In genomic region chr16:57801856-57802634, GRCh38 we compare ENCODE assay signal across 8 cellular contexts. TPM values are rescaled to one million over a fixed set of nuclear protein-coding genes. Genes with fewer than 3 reads are reported as not detected.
DNase-seq lines count a peak whose midpoint lies in the region; ATAC-seq and TF ChIP-seq lines count a peak whose summit lies in the region.

KIFC3 (minus strand) TSS chr16:57802491; CDS start chr16:57798243, 4,248 bp downstream.

- peaks cover 44 to 80% (median 58%) of the 10 kb centered on the region in 3 donors for H3K27me3 Mint-ChIP-seq in CD14-positive monocyte (ENCODE audit: low read depth in 3 of 3)
- H3K27me3 Mint-ChIP-seq in osteocyte (ENCODE audit: unreplicated experiment): no peaks in the 10 kb centered on the region

- ATAC-seq in HG02885 (IDR thresholded peaks at IDR 0.05; ENCODE audit: poor library complexity, unreplicated experiment) (peak; percentile 63), Right ventricle myocardium superior (ENCODE audit: poor library complexity) (peak; percentile 36)

- H3K9me3 Mint-ChIP-seq in CD14-positive monocyte: peaks cover 0 to 9% (median 5%) of the 10 kb centered on the region in 7 donors
- no peaks in the 10 kb centered on the region for H3K9me3 Mint-ChIP-seq in osteocyte (ENCODE audit: unreplicated experiment)

- DNase-seq in CD14-positive monocyte (ENCODE audit: low spot score) (peak; percentile 83), T follicular helper cell (ENCODE audit: low read depth) (peak; percentile 26), Right ventricle myocardium superior (peak; percentile 92), osteocyte (ENCODE audit: extremely low spot score, unreplicated experiment) (peak; percentile 92), superior temporal gyrus (ENCODE audit: extremely low spot score) (peak; percentile 77), GM19240 (ENCODE audit: insufficient read length, low spot score) (no peak)
- DNase-seq in activated naive CD8-positive, alpha-beta T cell treated with anti-CD3 and anti-CD28 coated beads, Interleukin-2, amount 50 U/mL, for 16 hours (ENCODE audit: low read depth, low spot score): peak; percentile 17

- intact Hi-C loops in CD14-positive monocyte (cut with micrococcal nuclease): loop anchor here (5.0 to 10.0 kb wide), 3 partner anchors 90 to 205 kb away; partner anchors contain the start of genes USB1 (in 1 of the 2) and ZNF319 (in 1 of the 2)
- intact Hi-C loops in Right ventricle myocardium superior (cut with DNase I): no loop called here

- no peak for TF ChIP-seq CTCF in CD14-positive monocyte (IDR thresholded peaks at IDR 0.05)
- peak; percentile 46 for TF ChIP-seq CTCF in osteocyte (IDR thresholded peaks at IDR 0.05)

- H3K4me3 Mint-ChIP-seq in CD14-positive monocyte: peak within 1 kb of the TSS; percentile 75 to 96
- peak within 1 kb of the TSS; percentile 84 for H3K4me3 Mint-ChIP-seq in osteocyte (ENCODE audit: unreplicated experiment)

- peak within 1 kb of the TSS in 6 of 7 donors; percentile 32 to 84 (median 66) for H3K27ac Mint-ChIP-seq in CD14-positive monocyte
- H3K27ac Mint-ChIP-seq in osteocyte (ENCODE audit: unreplicated experiment): peak within 1 kb of the TSS; percentile 99

- H3K36me3 Mint-ChIP-seq in CD14-positive monocyte (peaks cover 7 to 9% of the 10 kb centered on the region in 2 donors), osteocyte (ENCODE audit: unreplicated experiment) (peaks cover 10% of the 10 kb centered on the region)

- H3K4me1 Mint-ChIP-seq in CD14-positive monocyte (peaks cover 39% of the 10 kb centered on the region), osteocyte (ENCODE audit: unreplicated experiment) (peaks cover 74% of the 10 kb centered on the region)

RNA-seq across cellular contexts. Expression of gene KIFC3, which starts in this region (rescaled TPM):
- polyA plus RNA-seq in CD14-positive monocyte: under 1 TPM in 1 of 2 donors, not detected in 1; 0.24 TPM
- total RNA-seq in Right ventricle myocardium superior (61.6 TPM), osteocyte (191 and 196 TPM in 2 replicates)

Comparison
In these comparisons a context has a peak if more than half of its experiments do, and no peak if none do; other contexts are left out.
1. Peak in DNase-seq in CD14-positive monocyte; RNA of the gene not detected or under 1 TPM.